In the genomic region with DNA sequence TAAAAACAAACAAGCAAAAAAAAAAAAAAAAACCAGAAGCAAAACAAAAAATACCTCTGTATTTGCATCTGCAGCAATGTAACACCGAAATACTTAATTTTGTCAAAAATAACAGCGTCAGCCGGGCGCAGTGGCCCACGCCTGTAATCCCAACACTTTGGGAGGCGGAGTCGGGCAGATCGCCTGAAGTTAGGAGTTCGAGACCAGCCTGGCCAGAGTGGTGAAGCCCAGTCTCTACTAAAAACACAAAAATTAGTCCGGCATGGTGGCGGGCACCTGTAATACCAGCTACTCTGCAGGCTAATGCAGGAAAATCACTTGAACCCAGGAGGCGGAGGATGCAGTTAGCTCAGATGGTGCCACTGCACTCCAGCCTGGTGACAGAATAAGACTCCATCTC, we compare ENCODE assay signal across 19 cellular contexts.
"Had no signal": no experiment of that assay in that cellular context is flagged by ENCODE, and none has a peak within 500 bp of the region (broad histone marks: within the 10 kb centered on the region; RNA-seq: fewer than 3 reads in every experiment).

No MANE protein-coding gene starts in this region.

- ATAC-seq: left cardiac atrium, left colon, left lobe of liver, left lung, left ventricle myocardium superior, lower lobe of right lung, mucosa of descending colon had no signal

- DNase-seq: hippocampal formation, hypothalamus, immature natural killer cell, islet precursor cell, kidney, kidney glomerular epithelial cell, left cardiac atrium, left colon, left ventricle myocardium inferior, left ventricle myocardium superior, lower lobe of right lung, mammary epithelial cell, mesenchymal stem cell, mesendoderm, midbrain, mucosa of descending colon, naive B cell had no signal
